ENCODE assay signal across 10 cellular contexts in genomic region chr6:28809947-28810654, GRCh38.
A peak's percentile ranks its signal among the peaks of the same experiment; 100 is the strongest.
DNase-seq lines count a peak whose midpoint lies in the region; ATAC-seq and TF ChIP-seq lines count a peak whose summit lies in the region.
"Had no signal": no experiment of that assay in that cellular context is flagged by ENCODE, and none has a peak within 500 bp of the region (broad histone marks: within the 10 kb centered on the region; RNA-seq: fewer than 3 reads in every experiment).

No MANE protein-coding gene starts in this region.

- no peaks in the 10 kb centered on the region for H3K79me2 ChIP-seq in fibroblast of lung (ENCODE audit: control insufficient read depth, insufficient read depth, low read length)

- H3K4me1 Mint-ChIP-seq in stimulated activated naive CD8-positive, alpha-beta T cell treated with anti-CD3 and anti-CD28 coated beads, Interleukin-15, Interleukin-2, amounts not matched to agents 100 ng/mL and 50 ng/mL, for 24 hours (ENCODE audit: low read depth) = peaks cover 18% of the 10 kb centered on the region

- H3K27ac ChIP-seq in SJCRH30 = no peak overlapping the region
- H3K27ac ChIP-seq in fibroblast of lung (ENCODE audit: insufficient read depth, low read length) = no peak overlapping the region
- H3K27ac ChIP-seq: stomach had no signal

- no peak overlapping the region for H3K9ac ChIP-seq in fibroblast of lung (ENCODE audit: insufficient read depth, low read length)

- no peaks in the 10 kb centered on the region for H3K27me3 ChIP-seq in SJCRH30
- peaks cover 39% of the 10 kb centered on the region for H3K27me3 ChIP-seq in fibroblast of lung (ENCODE audit: control insufficient read depth, insufficient read depth, low read length)

- peak overlapping the region; percentile 73 for H3K4me2 ChIP-seq in fibroblast of lung (ENCODE audit: extremely low read depth, insufficient read depth, low read length)

- no peaks in the 10 kb centered on the region for H3K36me3 ChIP-seq in SJCRH30
- H3K36me3 ChIP-seq in fibroblast of lung (ENCODE audit: control insufficient read depth, insufficient read depth, low read length) = no peaks in the 10 kb centered on the region
- H3K36me3 ChIP-seq: stomach had no signal

- H2AFZ ChIP-seq in fibroblast of lung (ENCODE audit: low read length) = peak overlapping the region; percentile 30

- no peak overlapping the region for H3K27ac Mint-ChIP-seq in stimulated activated naive CD8-positive, alpha-beta T cell treated with anti-CD3 and anti-CD28 coated beads, Interleukin-15, Interleukin-2, amounts not matched to agents 100 ng/mL and 50 ng/mL, for 24 hours

- peaks cover 18% of the 10 kb centered on the region for H3K36me3 Mint-ChIP-seq in stimulated activated naive CD8-positive, alpha-beta T cell treated with anti-CD3 and anti-CD28 coated beads, Interleukin-15, Interleukin-2, amounts not matched to agents 100 ng/mL and 50 ng/mL, for 24 hours (ENCODE audit: low read depth)

- H3K27me3 Mint-ChIP-seq in stimulated activated naive CD8-positive, alpha-beta T cell treated with anti-CD3 and anti-CD28 coated beads, Interleukin-15, Interleukin-2, amounts not matched to agents 100 ng/mL and 50 ng/mL, for 24 hours = peaks cover 92% of the 10 kb centered on the region

- no peak for TF ChIP-seq CTCF in fibroblast of lung (conservative IDR thresholded peaks at IDR 0.05 in 1 of 2, IDR thresholded peaks at IDR 0.05 in 1 of 2; ENCODE audit: low read depth in 1 of 2, low read length in 2 of 2)

- peak overlapping the region; percentile 51 for H3K4me3 Mint-ChIP-seq in stimulated activated naive CD8-positive, alpha-beta T cell treated with anti-CD3 and anti-CD28 coated beads, Interleukin-15, Interleukin-2, amounts not matched to agents 100 ng/mL and 50 ng/mL, for 24 hours

- H3K4me3 ChIP-seq in SJCRH30 (peak overlapping the region; percentile 39), fibroblast of lung (replicated peaks in 1 of 4; ENCODE audit: control extremely low read depth in 1 of 4, insufficient read depth in 1 of 4, low read depth in 3 of 4, low read length in 4 of 4) (peak overlapping the region in 3 of 4 experiments; percentile 42 to 57 (median 43))
- H3K4me3 ChIP-seq: stomach had no signal

- ATAC-seq in stimulated activated naive CD8-positive, alpha-beta T cell treated with anti-CD3 and anti-CD28 coated beads, Interleukin-15, Interleukin-2, amounts not matched to agents 100 U/mL and 50 U/mL, for 24 hours = no peak
- ATAC-seq in HG02973 (IDR thresholded peaks at IDR 0.05; ENCODE audit: unreplicated experiment) (no peak), HG03520 (IDR thresholded peaks at IDR 0.05; ENCODE audit: unreplicated experiment) (no peak)

- H3K9me3 ChIP-seq in SJCRH30 (replicated peaks) (no peaks in the 10 kb centered on the region), fibroblast of lung (ENCODE audit: control insufficient read depth, insufficient read depth, low read depth, low read length) (no peaks in the 10 kb centered on the region)

- H3K4me1 ChIP-seq in SJCRH30 (no peaks in the 10 kb centered on the region), fibroblast of lung (ENCODE audit: control insufficient read depth, extremely low read depth, insufficient read depth, low read length) (no peaks in the 10 kb centered on the region)

- H4K20me1 ChIP-seq in fibroblast of lung (ENCODE audit: control insufficient read depth, extremely low read depth, insufficient read depth, low read length) = no peaks in the 10 kb centered on the region

- H3K9me3 Mint-ChIP-seq in stimulated activated naive CD8-positive, alpha-beta T cell treated with anti-CD3 and anti-CD28 coated beads, Interleukin-15, Interleukin-2, amounts not matched to agents 100 ng/mL and 50 ng/mL, for 24 hours = peaks cover 25% of the 10 kb centered on the region

- no peak for DNase-seq in stimulated activated naive CD8-positive, alpha-beta T cell treated with anti-CD3 and anti-CD28 coated beads, Interleukin-15, Interleukin-2, amounts not matched to agents 100 U/mL and 50 U/mL, for 24 hours
- no peak for DNase-seq in SJCRH30
- DNase-seq in fibroblast of lung (ENCODE audit: low read depth in 2 of 2) = no peak
- DNase-seq in NCI-H1436 (lab: John Stamatoyannopoulos, UW) = no peak
- no peak for DNase-seq in COLO668 (lab: John Stamatoyannopoulos, UW; ENCODE audit: unreplicated experiment)
- DNase-seq: NCI-H2029, stomach had no signal
